19 cellular contexts compared by ENCODE assay signal in genomic region chr4:139624441-139625130, GRCh38. TPM values are rescaled to one million over a fixed set of nuclear protein-coding genes. Genes with fewer than 3 reads are reported as not detected.
A peak's percentile ranks its signal among the peaks of the same experiment; 100 is the strongest.
DNase-seq lines count a peak whose midpoint lies in the region; ATAC-seq, FAIRE-seq and TF ChIP-seq lines count a peak whose summit lies in the region.
"Had no signal": no experiment of that assay in that cellular context is flagged by ENCODE, and none has a peak within 500 bp of the region (broad histone marks: within the 10 kb centered on the region; RNA-seq: fewer than 3 reads in every experiment).

No MANE protein-coding gene starts in this region.

- no peak overlapping the region for H2AFZ ChIP-seq in H1 (ENCODE audit: low read length)
- H2AFZ ChIP-seq: GM23248 had no signal

- H4K5ac ChIP-seq in H1 (ENCODE audit: insufficient read length, low read depth, low read length) = no peak overlapping the region

- H3K9me3 ChIP-seq in Caco-2 = peaks cover under 1% of the 10 kb centered on the region; the same call in 1 of the 2 replicates
- no peaks in the 10 kb centered on the region for H3K9me3 ChIP-seq in HUES6 (ENCODE audit: control insufficient read depth, insufficient read depth, low read depth, low read length)
- H3K9me3 ChIP-seq in H1 (ENCODE audit: insufficient read depth in 2 of 2, low read depth in 1 of 2, low read length in 1 of 2) = no peaks in the 10 kb centered on the region
- no peaks in the 10 kb centered on the region for H3K9me3 ChIP-seq in WERI-Rb-1 (ENCODE audit: severe bottlenecking)
- H3K9me3 ChIP-seq: BLaER1, HAP-1 had no signal

- WGBS in H1 (ENCODE audit: extremely low coverage in 1 of 2, insufficient coverage in 1 of 2, insufficient read length in 1 of 2, insufficient replicate concordance in 2 of 2, low coverage in 1 of 2, low lambda C conversion rate in 2 of 2, missing lambda C conversion rate in 1 of 2), 2 experiments = 14% methylated on average over 3 of the region's 3 CpGs; no CpG with 5 or more reads in 1 of the 2 experiments

- intact Hi-C loops in Caco-2 (cut with micrococcal nuclease; ENCODE audit: unreplicated experiment) = loop anchor here (1.0 to 2.0 kb wide), 2 partner anchors 22 to 46 kb away; no protein-coding TSS in a partner anchor

- H3K27ac Mint-ChIP-seq in Caco-2 (ENCODE audit: unreplicated experiment) (peak overlapping the region; percentile 88), mesothelial cell of epicardium (peak overlapping the region; percentile 18)
- H3K27ac Mint-ChIP-seq: CD8-positive, alpha-beta memory T cell had no signal

- H3K9me3 Mint-ChIP-seq in Caco-2 (ENCODE audit: unreplicated experiment) (no peaks in the 10 kb centered on the region), mesothelial cell of epicardium (peaks cover 5% of the 10 kb centered on the region)
- H3K9me3 Mint-ChIP-seq: CD8-positive, alpha-beta memory T cell had no signal

- H2BK12ac ChIP-seq in H1 (ENCODE audit: low read depth, low read length) = no peak overlapping the region

- no peaks in the 10 kb centered on the region for H3K79me1 ChIP-seq in H1 (ENCODE audit: low read depth, low read length)

- H3K14ac ChIP-seq in H1 (ENCODE audit: insufficient read length) = no peak overlapping the region

- FAIRE-seq in H1 (lab: Jason Lieb, UNC) = peak; percentile 60
- FAIRE-seq: GM12878, GM18507, HepG2 had no signal

- no peak overlapping the region for H4K8ac ChIP-seq in H1 (ENCODE audit: extremely low read depth, insufficient read depth, low read length)

- H3K18ac ChIP-seq in H1 (ENCODE audit: extremely low read depth, low read length) = no peak overlapping the region

- H2BK5ac ChIP-seq in H1 (ENCODE audit: low read depth, low read length) = no peak overlapping the region

- TF ChIP-seq EP300 in H1 (IDR thresholded peaks at IDR 0.05; ENCODE audit: borderline replicate concordance in 1 of 2, low read depth in 2 of 2, low read length in 2 of 2) = no peak

- no peak overlapping the region for H2BK20ac ChIP-seq in H1 (ENCODE audit: low read length)

- no peaks in the 10 kb centered on the region for H3K27me3 Mint-ChIP-seq in Caco-2 (ENCODE audit: insufficient read depth, unreplicated experiment)
- H3K27me3 Mint-ChIP-seq in mesothelial cell of epicardium (ENCODE audit: low read depth) = peaks cover 2% of the 10 kb centered on the region

- ATAC-seq in SK-N-SH treated with all-trans-retinoic acid at 6 μM for 48 hours = no peak
- ATAC-seq in HG02763 (IDR thresholded peaks at IDR 0.05; ENCODE audit: unreplicated experiment) = no peak
- ATAC-seq: GM12878, HepG2 had no signal

- H3K27me3 ChIP-seq in Caco-2 (replicated peaks; ENCODE audit: control insufficient read depth, insufficient read depth, low read length) = no peaks in the 10 kb centered on the region
- peaks cover 65% of the 10 kb centered on the region for H3K27me3 ChIP-seq in HUES6 (ENCODE audit: control insufficient read depth, insufficient read depth, low read length)
- H3K27me3 ChIP-seq in H1 (replicated peaks in 1 of 4; ENCODE audit: control insufficient read depth in 3 of 4, extremely low read depth in 1 of 4, insufficient read depth in 3 of 4, low read length in 3 of 4) = peaks cover 40 to 79% (median 67%) of the 10 kb centered on the region in 4 experiments
- H3K27me3 ChIP-seq in WERI-Rb-1 (ENCODE audit: insufficient read depth, low read depth, severe bottlenecking) = peaks cover 2% of the 10 kb centered on the region
- H3K27me3 ChIP-seq: BLaER1 had no signal

- H4K20me1 ChIP-seq in H1 (replicated peaks in 1 of 2; ENCODE audit: control insufficient read depth in 1 of 2, insufficient read depth in 2 of 2, low read length in 2 of 2) = peaks cover 0 to 2% of the 10 kb centered on the region in 2 experiments
- H4K20me1 ChIP-seq: BLaER1 had no signal

- no peak overlapping the region; the same call in 1 of the 2 replicates for H3K27ac ChIP-seq in HUES6 (ENCODE audit: low read depth, low read length)
- no peak overlapping the region for H3K27ac ChIP-seq in H1 (ENCODE audit: low read depth, low read length)
- no peak overlapping the region for H3K27ac ChIP-seq in WERI-Rb-1
- H3K27ac ChIP-seq: BLaER1, GM23248 had no signal

- no peak overlapping the region for H3K4ac ChIP-seq in H1 (replicated peaks; ENCODE audit: insufficient read length, low read depth, low read length)

- H4K91ac ChIP-seq in H1 (replicated peaks; ENCODE audit: insufficient read length, low read length) = no peak overlapping the region

- H3K9ac ChIP-seq in HUES6 (ENCODE audit: low read length) (peak overlapping the region; percentile 50), H1 (replicated peaks in 1 of 4; ENCODE audit: extremely low read depth in 1 of 4, low read depth in 3 of 4, low read length in 3 of 4) (no peak overlapping the region)
- H3K9ac ChIP-seq: BLaER1, GM23248 had no signal

- H3K4me1 Mint-ChIP-seq in Caco-2 (ENCODE audit: low read depth, unreplicated experiment) = peaks cover 27% of the 10 kb centered on the region
- H3K4me1 Mint-ChIP-seq in mesothelial cell of epicardium = peaks cover 14% of the 10 kb centered on the region

- no peak overlapping the region for H3K4me3 ChIP-seq in Caco-2 (ENCODE audit: low read depth, low read length)
- peak overlapping the region; percentile 16; the same call in 1 of the 2 replicates for H3K4me3 ChIP-seq in HUES6 (ENCODE audit: low read depth, low read length)
- no peak overlapping the region for H3K4me3 ChIP-seq in H1 (ENCODE audit: extremely low read depth in 1 of 4, insufficient read depth in 2 of 4, low read depth in 3 of 4, low read length in 4 of 4)
- no peak overlapping the region for H3K4me3 ChIP-seq in WERI-Rb-1 (ENCODE audit: low read depth, low read length)
- H3K4me3 ChIP-seq: BLaER1, GM12878, GM23248, HAP-1 had no signal

- DNase-seq in Caco-2 = peak; percentile 72 to 77
- no peak for DNase-seq in H1 (ENCODE audit: low read depth in 1 of 2, low spot score in 2 of 2)
- no peak for DNase-seq in mesothelial cell of epicardium (ENCODE audit: low spot score in 2 of 2, unreplicated experiment in 2 of 2)
- no peak for DNase-seq in WERI-Rb-1
- DNase-seq in effector CD4-positive, alpha-beta T cell = no peak
- DNase-seq: 8988T; AML-193; CD8-positive, alpha-beta memory T cell; DMS 273 treated with DMSO at 0.1 percent for 48 hours; GM23248 had no signal

- TF ChIP-seq POLR2A in H1 (IDR thresholded peaks at IDR 0.05; ENCODE audit: control extremely low read depth in 1 of 2, low read depth in 2 of 2, low read length in 2 of 2) = no peak

- peaks cover 30% of the 10 kb centered on the region for H3K4me1 ChIP-seq in Caco-2
- H3K4me1 ChIP-seq in HUES6 (ENCODE audit: control insufficient read depth, insufficient read depth, low read length) = peaks cover 41% of the 10 kb centered on the region
- peaks cover 3 to 10% (median 10%) of the 10 kb centered on the region in 4 experiments; a peak in 5 of 7 replicates for H3K4me1 ChIP-seq in H1 (replicated peaks in 1 of 4; ENCODE audit: control insufficient read depth in 3 of 4, insufficient read depth in 4 of 4, low read length in 3 of 4)
- H3K4me1 ChIP-seq: BLaER1 had no signal

- H3K56ac ChIP-seq in H1 (replicated peaks; ENCODE audit: insufficient read length, low read depth, low read length) = no peak overlapping the region

- H3K4me2 ChIP-seq in H1 (ENCODE audit: insufficient read depth in 1 of 2, low read depth in 2 of 2, low read length in 2 of 2) = peak overlapping the region in 1 of 2 experiments; percentile 50; a peak in 2 of 4 replicates
- H3K4me2 ChIP-seq: BLaER1 had no signal

- H3K23me2 ChIP-seq in H1 (ENCODE audit: low read depth, low read length) = no peaks in the 10 kb centered on the region; the same call in 1 of the 2 replicates

- CTCF ChIA-PET in Caco-2 (lab: Charles Lee) = no interaction called here
- CTCF ChIA-PET in H1 (lab: Charles Lee; ENCODE audit: partially characterized antibody) = interaction anchor here (1.1 to 18.2 kb wide), 5 partner anchors 9 to 68 kb away, joined by 3 to 264 read pairs (median 8); partner anchors contain the start of gene SETD7

- POLR2A ChIA-PET in Caco-2 (lab: Charles Lee) = interaction anchor here (1.3 kb wide), 1 partner anchor 41 kb away, joined by 3 read pairs; the partner anchor contains the start of gene MGST2
- POLR2A ChIA-PET in H1 (lab: Charles Lee; ENCODE audit: partially characterized antibody) = interaction anchor here (0.9 kb wide), 1 partner anchor 10 kb away, joined by 4 read pairs; no protein-coding TSS in a partner anchor

- H3K23ac ChIP-seq in H1 (ENCODE audit: insufficient read length) = no peak overlapping the region

- H3K36me3 ChIP-seq in Caco-2 (ENCODE audit: control insufficient read depth, insufficient read depth, low read length) = no peaks in the 10 kb centered on the region
- no peaks in the 10 kb centered on the region for H3K36me3 ChIP-seq in HUES6 (ENCODE audit: control insufficient read depth, insufficient read depth, low read length)
- no peaks in the 10 kb centered on the region; a peak in 1 of 8 replicates for H3K36me3 ChIP-seq in H1 (ENCODE audit: control insufficient read depth in 2 of 4, insufficient read depth in 4 of 4, low read length in 3 of 4)
- H3K36me3 ChIP-seq in WERI-Rb-1 = no peaks in the 10 kb centered on the region
- H3K36me3 ChIP-seq: BLaER1, HAP-1 had no signal

- no peaks in the 10 kb centered on the region for H3K79me2 ChIP-seq in H1 (ENCODE audit: control insufficient read depth in 1 of 2, insufficient read depth in 2 of 2, low read length in 2 of 2)

- no peak for TF ChIP-seq CTCF in Caco-2 (IDR thresholded peaks at IDR 0.05; ENCODE audit: insufficient read depth in 1 of 2, low read depth in 1 of 2, low read length in 1 of 2, severe bottlenecking in 1 of 2, unreplicated experiment in 1 of 2)
- TF ChIP-seq CTCF in H1 (IDR thresholded peaks at IDR 0.05; ENCODE audit: control extremely low read depth in 1 of 3, insufficient read depth in 1 of 3, low read depth in 1 of 3, low read length in 3 of 3) = no peak
- no peak for TF ChIP-seq CTCF in mesothelial cell of epicardium (IDR thresholded peaks at IDR 0.05; ENCODE audit: unreplicated experiment)
- TF ChIP-seq CTCF in WERI-Rb-1 (IDR thresholded peaks at IDR 0.05; ENCODE audit: low read depth, low read length) = no peak

- no peak overlapping the region for H2BK15ac ChIP-seq in H1 (ENCODE audit: low read length)

- no TSS peak for BruUV-seq in Caco-2 (replicated peaks; lab: Mats Ljungman, UMichigan)

- peaks cover 9% of the 10 kb centered on the region for H3K36me3 Mint-ChIP-seq in Caco-2 (ENCODE audit: insufficient read depth, unreplicated experiment)
- no peaks in the 10 kb centered on the region for H3K36me3 Mint-ChIP-seq in mesothelial cell of epicardium
- H3K36me3 Mint-ChIP-seq: CD8-positive, alpha-beta memory T cell had no signal

- H3K4me3 Mint-ChIP-seq in Caco-2 (ENCODE audit: unreplicated experiment) = peak overlapping the region; percentile 49
- H3K4me3 Mint-ChIP-seq in mesothelial cell of epicardium = no peak overlapping the region
- H3K4me3 Mint-ChIP-seq: CD8-positive, alpha-beta memory T cell had no signal

- no peak overlapping the region; the same call in 1 of the 2 replicates for H2AK5ac ChIP-seq in H1 (ENCODE audit: low read depth, low read length)

- no peak overlapping the region for H2BK120ac ChIP-seq in H1 (replicated peaks; ENCODE audit: low read depth, low read length)

- no peak for TF ChIP-seq RAD21 in H1 (IDR thresholded peaks at IDR 0.05 in 1 of 2, conservative IDR thresholded peaks at IDR 0.05 in 1 of 2; ENCODE audit: low read depth in 2 of 2, low read length in 2 of 2)

RNA-seq across cellular contexts. Expression of gene MGST2, which starts 41.0 kb away (rescaled TPM):
- 81.7 and 88.4 TPM in 2 replicates for total RNA-seq in Caco-2 (2022)
- total RNA-seq in H1 (2021; fragmentation: NEBNext Ultra II Directional; extraction: Animal tissue kit (Norgen Biotek cat#: 25700)) = 7.4 and 8.0 TPM in 2 replicates
- polyA plus RNA-seq in H1 (2011; rRNA removed) = 6.1 and 13.6 TPM in 2 replicates
- 7.5 TPM for polyA plus RNA-seq in H1 (2011; cell fraction: cytosol; rRNA removed)
- 2.3 TPM for polyA plus RNA-seq in H1 (2011; cell fraction: nucleus; rRNA removed)
- 6.9 to 10.7 TPM (median 9.8 TPM) in 4 replicates for polyA plus RNA-seq in H1 (2012, experiment 1 of 2)
- polyA plus RNA-seq in H1 (2012, experiment 2 of 2) = 15.1 TPM
- polyA plus RNA-seq in H1 (2013, experiment 1 of 2) = 25.1 TPM
- polyA plus RNA-seq in H1 (2013, experiment 2 of 2) = 29.6 TPM
- 2.4 and 2.6 TPM in 2 replicates for polyA minus RNA-seq in H1 (2011; rRNA and poly(A)+ RNA removed)
- 3.0 TPM for polyA minus RNA-seq in H1 (2011; cell fraction: cytosol; rRNA and poly(A)+ RNA removed)
- 3.3 TPM for polyA minus RNA-seq in H1 (2011; cell fraction: nucleus; rRNA and poly(A)+ RNA removed)
- 29.8 to 36.3 TPM (median 32.6 TPM) in 3 replicates for total RNA-seq in mesothelial cell of epicardium
- total RNA-seq: G401 had no signal

Comparison
In these comparisons a context has a peak if more than half of its experiments do, and no peak if none do; other contexts are left out.
1. DNase-seq: peak in Caco-2 (2 of 2); none in H1 (0 of 2), mesothelial cell of epicardium (0 of 2), WERI-Rb-1 (single experiment) and effector CD4-positive, alpha-beta T cell (single experiment).